Comparison of ENCODE assay signal across 13 cellular contexts in the genomic region with DNA sequence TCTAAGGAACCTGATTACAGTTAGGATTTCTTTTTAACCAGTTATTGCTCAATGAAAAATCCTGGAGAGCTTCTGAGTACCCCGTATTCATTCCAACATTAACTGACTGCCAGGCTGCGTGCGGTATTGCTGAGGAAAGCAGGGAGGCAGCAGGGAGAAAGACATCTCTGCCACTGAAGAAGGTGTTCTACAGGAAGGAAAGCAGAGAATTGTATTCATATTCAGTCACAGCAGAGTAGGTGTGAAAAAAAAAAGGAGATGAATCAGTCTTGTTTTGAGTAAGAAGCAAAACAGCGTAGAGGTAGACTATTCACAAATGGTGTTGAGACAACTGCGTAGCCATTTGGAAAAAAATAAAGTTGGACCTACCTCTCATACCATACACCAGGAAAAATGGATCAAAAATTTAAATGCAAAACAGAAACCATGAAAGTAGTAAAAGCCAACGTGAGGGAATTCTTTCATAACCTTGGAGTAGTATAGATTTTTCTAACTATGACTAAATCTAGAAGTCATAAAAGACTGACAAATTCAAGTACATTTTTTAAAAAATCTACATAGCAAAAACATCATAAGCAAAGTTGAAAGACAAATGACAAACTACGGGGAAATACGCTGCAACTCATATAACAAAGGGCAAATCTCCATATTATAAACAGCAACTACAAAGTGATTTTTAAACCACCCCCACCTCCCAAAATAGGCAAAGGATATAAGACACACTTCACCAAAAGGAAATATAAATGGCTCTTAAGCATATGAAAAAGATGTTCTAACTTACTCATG. TPM values are rescaled to one million over a fixed set of nuclear protein-coding genes. Genes with fewer than 3 reads are reported as not detected.
DNase-seq lines count a peak whose midpoint lies in the region; ATAC-seq and TF ChIP-seq lines count a peak whose summit lies in the region.
"Had no signal": no experiment of that assay in that cellular context is flagged by ENCODE, and none has a peak within 500 bp of the region (broad histone marks: within the 10 kb centered on the region; RNA-seq: fewer than 3 reads in every experiment).

No MANE protein-coding gene starts in this region.

- DNase-seq in GM12865 (ENCODE audit: low read depth) (peak; percentile 54), ecto neural progenitor cell (ENCODE audit: low spot score) (no peak), ureter (ENCODE audit: low spot score) (no peak)
- DNase-seq in activated T-cell treated with anti-CD3 and anti-CD28 coated beads, Interleukin-2, amount 50 U/mL, for 48 hours = peak; percentile 49 to 53
- DNase-seq: C1 segment of cervical spinal cord; erythroblast; NCI-H187; NK-92 treated with Interleukin-12 subunit alpha and Interleukin-12 subunit beta, amount 100 ng/mL, for 24 hours; thyroid gland had no signal

- no peaks in the 10 kb centered on the region for H3K36me3 ChIP-seq in gastroesophageal sphincter
- H3K36me3 ChIP-seq: thyroid gland had no signal

- no peak overlapping the region for H3K27ac ChIP-seq in gastroesophageal sphincter
- H3K27ac ChIP-seq: thyroid gland had no signal

- H3K27me3 ChIP-seq in gastroesophageal sphincter = no peaks in the 10 kb centered on the region
- H3K27me3 ChIP-seq: thyroid gland had no signal

- WGBS in gastroesophageal sphincter (ENCODE audit: low coverage in 1 of 2), 2 donors = 85 to 95% methylated on average over 5 to 8 of the region's 8 CpGs

- no peaks in the 10 kb centered on the region for H3K9me3 ChIP-seq in gastroesophageal sphincter
- H3K9me3 ChIP-seq: thyroid gland had no signal

- ATAC-seq in GM18909 (IDR thresholded peaks at IDR 0.05; ENCODE audit: poor library complexity, unreplicated experiment) = peak; percentile 75
- ATAC-seq in HG02973 (IDR thresholded peaks at IDR 0.05; ENCODE audit: unreplicated experiment) = peak; percentile 66
- ATAC-seq in GM19467 (IDR thresholded peaks at IDR 0.05; ENCODE audit: unreplicated experiment) = no peak
- no peak for ATAC-seq in gastroesophageal sphincter

- no peak for TF ChIP-seq POLR2A in gastroesophageal sphincter (IDR thresholded peaks at IDR 0.05)

- TF ChIP-seq CTCF in GM12865 (IDR thresholded peaks at IDR 0.05; ENCODE audit: insufficient read depth, low read depth, low read length, missing control alignments) = no peak
- no peak for TF ChIP-seq CTCF in gastroesophageal sphincter (IDR thresholded peaks at IDR 0.05)

- peaks cover 0 to 10% (median 0%) of the 10 kb centered on the region in 3 donors for H3K4me1 ChIP-seq in gastroesophageal sphincter

- TF ChIP-seq EP300 in gastroesophageal sphincter (IDR thresholded peaks at IDR 0.05) = no peak

- H3K4me3 ChIP-seq in GM12865 (ENCODE audit: low read depth, low read length) (no peak overlapping the region), gastroesophageal sphincter (no peak overlapping the region)
- H3K4me3 ChIP-seq: thyroid gland had no signal

RNA-seq across cellular contexts. Expression of a gene that starts 9.9 kb away (rescaled TPM):
- 26.2 TPM for total RNA-seq in ureter
- 10 to 100 TPM in 1 of 4 donors, 1 to 10 TPM in 2, under 1 TPM in 1; 0.52 to 51.2 (median 2.0) TPM for total RNA-seq in gastroesophageal sphincter

Comparison
In these comparisons a context has a peak if more than half of its experiments do, and no peak if none do; other contexts are left out.
1. DNase-seq: peak in GM12865 (single experiment) and activated T-cell treated with anti-CD3 and anti-CD28 coated beads, Interleukin-2, amount 50 U/mL, for 48 hours (2 of 2); none in ecto neural progenitor cell (single experiment) and ureter (single experiment).
2. ATAC-seq: peak in GM18909 (single experiment) and HG02973 (single experiment); none in GM19467 (single experiment) and gastroesophageal sphincter (single experiment).